Comparison of ENCODE assay signal across 19 cellular contexts in the genomic region with DNA sequence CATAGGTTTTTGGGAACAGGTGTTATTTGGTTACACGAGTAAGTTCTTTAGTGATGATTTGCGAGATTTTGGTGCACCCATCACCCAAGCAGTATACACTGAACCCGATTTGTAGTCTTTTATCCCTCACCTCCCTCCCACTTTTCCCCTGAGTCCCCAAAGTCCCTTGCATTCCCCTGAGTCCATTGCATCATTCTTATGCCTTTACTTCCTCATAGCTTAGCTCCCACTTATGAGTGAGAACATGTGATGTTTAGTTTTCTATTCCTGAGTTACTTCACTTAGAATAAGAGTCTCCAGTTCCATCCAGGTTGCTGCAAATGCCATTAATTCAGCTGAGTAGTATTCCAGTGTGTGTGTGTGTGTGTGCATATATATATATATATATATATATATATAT.
"Had no signal": no experiment of that assay in that cellular context is flagged by ENCODE, and none has a peak within 500 bp of the region (broad histone marks: within the 10 kb centered on the region; RNA-seq: fewer than 3 reads in every experiment).

No MANE protein-coding gene starts in this region.

- H2AFZ ChIP-seq: parathyroid adenoma had no signal

- H3K9ac ChIP-seq: parathyroid adenoma had no signal

- H3K27ac ChIP-seq: neutrophil, parathyroid adenoma, tibial artery, uterus had no signal

- H3K27me3 ChIP-seq: neutrophil, tibial artery, uterus had no signal

- H3K27me3 Mint-ChIP-seq: dendritic cell treated with granulocyte-macrophage colony-stimulating factor and Interleukin-4, amounts not matched to agents 40 ng/mL and 50 ng/mL, for 4 days; stimulated activated memory B cell treated with anti-CD40 and anti-IgM and Interleukin-4, amounts not matched to agents 10 μg/mL and 1 μg/mL and 100 μg/mL, for 72 hours had no signal

- H3K4me1 Mint-ChIP-seq: activated naive CD8-positive, alpha-beta T cell treated with anti-CD3 and anti-CD28 coated beads, Interleukin-2, amount 10 ng/mL, durations not matched to agents 7 days and 5 days; brain; central memory CD8-positive, alpha-beta T cell; naive thymus-derived CD8-positive, alpha-beta T cell; stimulated activated memory B cell treated with anti-CD40 and anti-IgM and Interleukin-4, amounts not matched to agents 10 μg/mL and 1 μg/mL and 100 μg/mL, for 72 hours had no signal

- H3K9me3 ChIP-seq: neutrophil, tibial artery, uterus had no signal

- H3K36me3 Mint-ChIP-seq: activated naive CD8-positive, alpha-beta T cell treated with anti-CD3 and anti-CD28 coated beads, Interleukin-2, amount 10 ng/mL, durations not matched to agents 7 days and 5 days; brain; naive thymus-derived CD8-positive, alpha-beta T cell; stimulated activated memory B cell treated with anti-CD40 and anti-IgM and Interleukin-4, amounts not matched to agents 10 μg/mL and 1 μg/mL and 100 μg/mL, for 72 hours had no signal

- H3K4me3 Mint-ChIP-seq: activated CD4-positive, alpha-beta T cell treated with anti-CD3 and anti-CD28 coated beads, Interleukin-2, amount 10 ng/mL, durations not matched to agents 7 days and 5 days; activated naive CD8-positive, alpha-beta T cell treated with anti-CD3 and anti-CD28 coated beads, Interleukin-2, amount 10 ng/mL, durations not matched to agents 7 days and 5 days; brain; central memory CD8-positive, alpha-beta T cell; dendritic cell treated with granulocyte-macrophage colony-stimulating factor and Interleukin-4, amounts not matched to agents 40 ng/mL and 50 ng/mL, for 4 days; immature natural killer cell; naive thymus-derived CD8-positive, alpha-beta T cell; stimulated activated memory B cell treated with anti-CD40 and anti-IgM and Interleukin-4, amounts not matched to agents 10 μg/mL and 1 μg/mL and 100 μg/mL, for 72 hours had no signal

- H3K27ac Mint-ChIP-seq: activated CD4-positive, alpha-beta T cell treated with anti-CD3 and anti-CD28 coated beads, Interleukin-2, amount 10 ng/mL, durations not matched to agents 7 days and 5 days; activated naive CD8-positive, alpha-beta T cell treated with anti-CD3 and anti-CD28 coated beads, Interleukin-2, amount 10 ng/mL, durations not matched to agents 7 days and 5 days; brain; dendritic cell treated with granulocyte-macrophage colony-stimulating factor and Interleukin-4, amounts not matched to agents 40 ng/mL and 50 ng/mL, for 4 days; immature natural killer cell; naive thymus-derived CD8-positive, alpha-beta T cell; stimulated activated memory B cell treated with anti-CD40 and anti-IgM and Interleukin-4, amounts not matched to agents 10 μg/mL and 1 μg/mL and 100 μg/mL, for 72 hours had no signal

- H3K4me1 ChIP-seq: parathyroid adenoma, tibial artery, uterus had no signal

- H3K4me3 ChIP-seq: tibial artery, uterus had no signal

- H3K9me3 Mint-ChIP-seq: central memory CD8-positive, alpha-beta T cell; dendritic cell treated with granulocyte-macrophage colony-stimulating factor and Interleukin-4, amounts not matched to agents 40 ng/mL and 50 ng/mL, for 4 days; stimulated activated memory B cell treated with anti-CD40 and anti-IgM and Interleukin-4, amounts not matched to agents 10 μg/mL and 1 μg/mL and 100 μg/mL, for 72 hours had no signal

- H3K36me3 ChIP-seq: neutrophil, tibial artery, uterus had no signal

- DNase-seq: activated CD4-positive, alpha-beta T cell treated with anti-CD3 and anti-CD28 coated beads, Interleukin-2, amount 10 ng/mL, durations not matched to agents 7 days and 5 days; activated naive CD4-positive, alpha-beta T cell; activated naive CD8-positive, alpha-beta T cell treated with anti-CD3 and anti-CD28 coated beads, Interleukin-2, amount 10 ng/mL, durations not matched to agents 7 days and 5 days; activated T-cell treated with anti-CD3 and anti-CD28 coated beads for 4 hours; effector memory CD4-positive, alpha-beta T cell; foreskin melanocyte; head of caudate nucleus; immature natural killer cell; mammary epithelial cell; naive thymus-derived CD8-positive, alpha-beta T cell; stimulated activated CD4-positive, alpha-beta T cell treated with anti-CD3 and anti-CD28 coated beads, Interleukin-2, amount 100 ng/mL, for 48 hours; tibial artery; uterus had no signal

- ATAC-seq: naive thymus-derived CD8-positive, alpha-beta T cell; stimulated activated memory B cell treated with anti-CD40 and anti-IgM and Interleukin-4, amounts not matched to agents 10 μg/mL and 1 μg/mL and 100 μg/mL, for 72 hours had no signal

- H3K79me2 ChIP-seq: parathyroid adenoma had no signal
